ENCODE assay signal across 21 cellular contexts in genomic region chr3:12190832-12191231, GRCh38. TPM values are rescaled to one million over a fixed set of nuclear protein-coding genes. Genes with fewer than 3 reads are reported as not detected.
"Had no signal": no experiment of that assay in that cellular context is flagged by ENCODE, and none has a peak within 500 bp of the region (broad histone marks: within the 10 kb centered on the region; RNA-seq: fewer than 3 reads in every experiment).

No MANE protein-coding gene starts in this region.

- H3K27ac Mint-ChIP-seq: activated naive CD4-positive, alpha-beta T cell treated with anti-CD3 and anti-CD28 coated beads, Interleukin-2, amount 50 U/mL, for 24 hours; effector memory CD8-positive, alpha-beta T cell; memory B cell; nephron had no signal

- H3K36me3 Mint-ChIP-seq: activated naive CD4-positive, alpha-beta T cell treated with anti-CD3 and anti-CD28 coated beads, Interleukin-2, amount 50 U/mL, for 24 hours; memory B cell had no signal

- H3K27ac ChIP-seq: adrenal gland, ascending aorta, brain microvascular endothelial cell, heart left ventricle, parathyroid adenoma, right lobe of liver had no signal

- H3K9me3 ChIP-seq: adrenal gland, ascending aorta, heart left ventricle, right lobe of liver, upper lobe of left lung had no signal

- H3K27me3 Mint-ChIP-seq: activated naive CD4-positive, alpha-beta T cell treated with anti-CD3 and anti-CD28 coated beads, Interleukin-2, amount 50 U/mL, for 24 hours; memory B cell had no signal

- H3K4me3 Mint-ChIP-seq: activated naive CD4-positive, alpha-beta T cell treated with anti-CD3 and anti-CD28 coated beads, Interleukin-2, amount 50 U/mL, for 24 hours; effector memory CD8-positive, alpha-beta T cell; memory B cell; nephron had no signal

- H3K27me3 ChIP-seq: adrenal gland, ascending aorta, brain microvascular endothelial cell, heart left ventricle, right lobe of liver, upper lobe of left lung had no signal

- H3K4me3 ChIP-seq: adrenal gland, ascending aorta, heart left ventricle, right lobe of liver, upper lobe of left lung had no signal

- H3K9me3 Mint-ChIP-seq: activated naive CD4-positive, alpha-beta T cell treated with anti-CD3 and anti-CD28 coated beads, Interleukin-2, amount 50 U/mL, for 24 hours; effector memory CD8-positive, alpha-beta T cell; memory B cell; nephron had no signal

- H3K36me3 ChIP-seq: adrenal gland, ascending aorta, brain microvascular endothelial cell, heart left ventricle, right lobe of liver, upper lobe of left lung had no signal

- ATAC-seq: activated CD4-positive, CD25-positive, alpha-beta regulatory T cell treated with anti-CD3 and anti-CD28 coated beads, Interleukin-2, amount 50 U/mL, for 24 hours; effector memory CD8-positive, alpha-beta T cell; heart left ventricle; left colon; right lobe of liver; SK-N-SH treated with all-trans-retinoic acid at 6 μM for 48 hours had no signal

- DNase-seq: activated effector memory CD4-positive, alpha-beta T cell treated with anti-CD3 and anti-CD28 coated beads, Interleukin-2, amount 50 U/mL, for 16 hours; activated T-cell treated with anti-CD3 and anti-CD28 coated beads, Interleukin-2, amount 50 U/mL, for 48 hours; brain microvascular endothelial cell; central memory CD4-positive, alpha-beta T cell; effector memory CD8-positive, alpha-beta T cell; heart left ventricle; islet precursor cell; left colon; right lobe of liver; stimulated activated CD4-positive, alpha-beta T cell treated with anti-CD3 and anti-CD28 coated beads, Interleukin-2, amount 100 ng/mL, for 24 hours; stimulated activated naive CD4-positive, alpha-beta T cell; upper lobe of left lung had no signal

RNA-seq across cellular contexts. Expression of gene TIMP4, which starts 32.1 kb away (rescaled TPM):
- total RNA-seq: T-helper 2 cell treated with Interferon-gamma antibody and Interleukin-4, amounts not matched to agents 100 ng/mL and 5 ng/mL, for 36 hours had no signal
